ENCODE assay signal across 22 cellular contexts in genomic region chr10:122245136-122245535, GRCh38. TPM values are rescaled to one million over a fixed set of nuclear protein-coding genes. Genes with fewer than 3 reads are reported as not detected.
"Had no signal": no experiment of that assay in that cellular context is flagged by ENCODE, and none has a peak within 500 bp of the region (broad histone marks: within the 10 kb centered on the region; RNA-seq: fewer than 3 reads in every experiment).

No MANE protein-coding gene starts in this region.

- H3K4me3 ChIP-seq: coronary artery, esophagus squamous epithelium, psoas muscle, right lobe of liver, smooth muscle cell had no signal

- H3K27ac Mint-ChIP-seq: activated CD4-positive, alpha-beta T cell treated with anti-CD3 and anti-CD28 coated beads, Interleukin-2, amount 10 ng/mL, durations not matched to agents 24 days and 14 days; activated CD8-positive, alpha-beta T cell treated with anti-CD3 and anti-CD28 coated beads, Interleukin-2, amount 10 ng/mL, durations not matched to agents 7 days and 5 days; activated naive CD4-positive, alpha-beta T cell treated with anti-CD3 and anti-CD28 coated beads, Interleukin-2, amount 50 U/mL, for 72 hours; natural killer cell treated with Interleukin-12 subunit alpha and Interleukin-12 subunit beta and Interleukin-15 and Interleukin-18, amount 100 ng/mL, for 72 hours; T-helper 2 cell treated with Interferon-gamma antibody and Interleukin-4, amounts not matched to agents 5 μg/mL and 100 μg/mL, for 36 hours had no signal

- H3K36me3 Mint-ChIP-seq: activated naive CD4-positive, alpha-beta T cell treated with anti-CD3 and anti-CD28 coated beads, Interleukin-2, amount 50 U/mL, for 72 hours; natural killer cell treated with Interleukin-12 subunit alpha and Interleukin-12 subunit beta and Interleukin-15 and Interleukin-18, amount 100 ng/mL, for 72 hours had no signal

- H3K27me3 ChIP-seq: esophagus squamous epithelium, right lobe of liver had no signal

- H3K4me1 Mint-ChIP-seq: activated CD4-positive, alpha-beta T cell treated with anti-CD3 and anti-CD28 coated beads, Interleukin-2, amount 10 ng/mL, durations not matched to agents 24 days and 14 days; central memory CD8-positive, alpha-beta T cell had no signal

- H3K4me1 ChIP-seq: psoas muscle, right lobe of liver had no signal

- H3K9me3 Mint-ChIP-seq: activated CD4-positive, alpha-beta T cell treated with anti-CD3 and anti-CD28 coated beads, Interleukin-2, amount 10 ng/mL, durations not matched to agents 24 days and 14 days; activated naive CD4-positive, alpha-beta T cell treated with anti-CD3 and anti-CD28 coated beads, Interleukin-2, amount 50 U/mL, for 72 hours; central memory CD8-positive, alpha-beta T cell; natural killer cell treated with Interleukin-12 subunit alpha and Interleukin-12 subunit beta and Interleukin-15 and Interleukin-18, amount 100 ng/mL, for 72 hours; T-helper 2 cell treated with Interferon-gamma antibody and Interleukin-4, amounts not matched to agents 5 μg/mL and 100 μg/mL, for 36 hours had no signal

- ATAC-seq: activated CD8-positive, alpha-beta T cell treated with anti-CD3 and anti-CD28 coated beads, Interleukin-2, amount 10 ng/mL, durations not matched to agents 7 days and 5 days; activated naive CD4-positive, alpha-beta T cell treated with anti-CD3 and anti-CD28 coated beads, Interleukin-2, amount 50 U/mL, for 72 hours; natural killer cell treated with Interleukin-12 subunit alpha and Interleukin-12 subunit beta and Interleukin-15 and Interleukin-18, amount 100 ng/mL, for 72 hours; psoas muscle; right lobe of liver; stimulated activated naive CD8-positive, alpha-beta T cell treated with anti-CD3 and anti-CD28 coated beads, Interleukin-15, Interleukin-2, amounts not matched to agents 100 U/mL and 50 U/mL, for 24 hours had no signal

- H3K9me3 ChIP-seq: esophagus squamous epithelium, psoas muscle, right lobe of liver had no signal

- H3K27ac ChIP-seq: coronary artery, esophagus squamous epithelium, psoas muscle, right lobe of liver had no signal

- H3K4me3 Mint-ChIP-seq: activated CD4-positive, alpha-beta T cell treated with anti-CD3 and anti-CD28 coated beads, Interleukin-2, amount 10 ng/mL, durations not matched to agents 24 days and 14 days; activated CD8-positive, alpha-beta T cell treated with anti-CD3 and anti-CD28 coated beads, Interleukin-2, amount 10 ng/mL, durations not matched to agents 7 days and 5 days; central memory CD8-positive, alpha-beta T cell; natural killer cell treated with Interleukin-12 subunit alpha and Interleukin-12 subunit beta and Interleukin-15 and Interleukin-18, amount 100 ng/mL, for 72 hours; T-helper 2 cell treated with Interferon-gamma antibody and Interleukin-4, amounts not matched to agents 5 μg/mL and 100 μg/mL, for 36 hours had no signal

- H3K27me3 Mint-ChIP-seq: activated CD4-positive, alpha-beta T cell treated with anti-CD3 and anti-CD28 coated beads, Interleukin-2, amount 10 ng/mL, durations not matched to agents 24 days and 14 days had no signal

- DNase-seq: activated CD4-positive, alpha-beta T cell treated with anti-CD3 and anti-CD28 coated beads, Interleukin-2, amount 10 ng/mL, durations not matched to agents 24 days and 14 days; activated CD4-positive, CD25-positive, alpha-beta regulatory T cell; activated CD8-positive, alpha-beta memory T cell treated with anti-CD3 and anti-CD28 coated beads, Interleukin-2, amount 50 U/mL, for 4 hours; activated CD8-positive, alpha-beta T cell treated with anti-CD3 and anti-CD28 coated beads, Interleukin-2, amount 10 ng/mL, durations not matched to agents 7 days and 5 days; activated effector memory CD4-positive, alpha-beta T cell treated with anti-CD3 and anti-CD28 coated beads, Interleukin-2, amount 50 U/mL, for 16 hours; activated T-cell treated with anti-CD3 and anti-CD28 coated beads, Interleukin-2, amount 50 U/mL, for 48 hours; esophagus squamous epithelium; kidney glomerular epithelial cell; mesendoderm; psoas muscle; right lobe of liver; stimulated activated CD4-positive, alpha-beta T cell treated with anti-CD3 and anti-CD28 coated beads, Interleukin-4, amount 100 ng/mL, for 4 hours; stimulated activated CD8-positive, alpha-beta memory T cell treated with anti-CD3 and anti-CD28 coated beads, Interleukin-4, amount 100 ng/mL, for 48 hours; stimulated activated naive CD8-positive, alpha-beta T cell treated with anti-CD3 and anti-CD28 coated beads, Interleukin-15, Interleukin-2, amounts not matched to agents 100 U/mL and 50 U/mL, for 24 hours; trophoblast cell had no signal

RNA-seq across cellular contexts. Expression of gene BTBD16, which starts 26.0 kb away (rescaled TPM):
- total RNA-seq: activated CD4-positive, alpha-beta T cell treated with anti-CD3 and anti-CD28 coated beads, Interleukin-2, amount 10 ng/mL, durations not matched to agents 24 days and 14 days; activated CD8-positive, alpha-beta T cell treated with anti-CD3 and anti-CD28 coated beads, Interleukin-2, amount 10 ng/mL, durations not matched to agents 7 days and 5 days; activated naive CD4-positive, alpha-beta T cell treated with anti-CD3 and anti-CD28 coated beads, Interleukin-2, amount 50 U/mL, for 72 hours; esophagus squamous epithelium; fibroblast of villous mesenchyme; natural killer cell treated with Interleukin-12 subunit alpha and Interleukin-12 subunit beta and Interleukin-15 and Interleukin-18, amount 100 ng/mL, for 72 hours; smooth muscle cell had no signal
- polyA plus RNA-seq: smooth muscle cell had no signal
